ENCODE assay signal across 21 cellular contexts in genomic region chr1:155024315-155024714, GRCh38. TPM values are rescaled to one million over a fixed set of nuclear protein-coding genes. Genes with fewer than 3 reads are reported as not detected.
DNase-seq lines count a peak whose midpoint lies in the region; ATAC-seq, FAIRE-seq and TF ChIP-seq lines count a peak whose summit lies in the region.
"Had no signal": no experiment of that assay in that cellular context is flagged by ENCODE, and none has a peak within 500 bp of the region (broad histone marks: within the 10 kb centered on the region; RNA-seq: fewer than 3 reads in every experiment).

No MANE protein-coding gene starts in this region.

- H3K36me3 Mint-ChIP-seq in activated CD4-positive, alpha-beta T cell treated with anti-CD3 and anti-CD28 coated beads, Interleukin-2, amount 10 ng/mL, durations not matched to agents 7 days and 5 days (ENCODE audit: low read depth): peaks cover 7% of the 10 kb centered on the region
- H3K36me3 Mint-ChIP-seq in activated CD4-positive, alpha-beta T cell treated with anti-CD3 and anti-CD28 coated beads, Interleukin-2, amount 10 ng/mL, durations not matched to agents 24 days and 14 days (ENCODE audit: low read depth): peaks cover 17% of the 10 kb centered on the region
- H3K36me3 Mint-ChIP-seq: CD8-positive, alpha-beta T cell had no signal

- FAIRE-seq in kidney (lab: Jason Lieb, UNC): no peak
- FAIRE-seq: G401.6, GM12878, GM19239, H1 had no signal

- H3K4me1 ChIP-seq in RWPE2 (ENCODE audit: insufficient read depth, poor library complexity, severe bottlenecking) (peaks cover 21% of the 10 kb centered on the region), kidney (ENCODE audit: control insufficient read depth in 1 of 2, insufficient read depth in 1 of 2, low read depth in 1 of 2, low read length in 2 of 2) (no peaks in the 10 kb centered on the region)

- no peak overlapping the region for H3K4me3 ChIP-seq in RWPE2 (ENCODE audit: severe bottlenecking)
- H3K4me3 ChIP-seq in kidney (ENCODE audit: low read length in 2 of 2): no peak overlapping the region
- H3K4me3 ChIP-seq: BLaER1, GM12878, GM23248 had no signal

- no peak for ATAC-seq in RWPE2 (ENCODE audit: low read depth)
- ATAC-seq: CD8-positive, alpha-beta T cell; GM12878 had no signal

- peaks cover 14% of the 10 kb centered on the region for H3K4me1 Mint-ChIP-seq in activated CD4-positive, alpha-beta T cell treated with anti-CD3 and anti-CD28 coated beads, Interleukin-2, amount 10 ng/mL, durations not matched to agents 7 days and 5 days
- H3K4me1 Mint-ChIP-seq in activated CD4-positive, alpha-beta T cell treated with anti-CD3 and anti-CD28 coated beads, Interleukin-2, amount 10 ng/mL, durations not matched to agents 24 days and 14 days: peaks cover 14% of the 10 kb centered on the region

- no peaks in the 10 kb centered on the region for H3K9me3 Mint-ChIP-seq in activated CD4-positive, alpha-beta T cell treated with anti-CD3 and anti-CD28 coated beads, Interleukin-2, amount 10 ng/mL, durations not matched to agents 7 days and 5 days
- H3K9me3 Mint-ChIP-seq in activated CD4-positive, alpha-beta T cell treated with anti-CD3 and anti-CD28 coated beads, Interleukin-2, amount 10 ng/mL, durations not matched to agents 24 days and 14 days: no peaks in the 10 kb centered on the region
- H3K9me3 Mint-ChIP-seq: CD8-positive, alpha-beta T cell had no signal

- no peak for DNase-seq in activated CD4-positive, alpha-beta T cell treated with anti-CD3 and anti-CD28 coated beads, Interleukin-2, amount 10 ng/mL, durations not matched to agents 7 days and 5 days
- DNase-seq in activated CD4-positive, alpha-beta T cell treated with anti-CD3 and anti-CD28 coated beads, Interleukin-2, amount 10 ng/mL, durations not matched to agents 24 days and 14 days: no peak
- DNase-seq in RWPE2 (ENCODE audit: low spot score): peak; percentile 42
- DNase-seq in kidney: peak; percentile 28
- DNase-seq in NCI-H345 treated with DMSO at 0.1 percent for 48 hours (lab: John Stamatoyannopoulos, UW; ENCODE audit: unreplicated experiment): no peak
- DNase-seq in GM03348 (ENCODE audit: low spot score): no peak
- DNase-seq: 8988T; Caco-2; CD4-positive, CD25-positive, alpha-beta regulatory T cell; CD8-positive, alpha-beta T cell; DMS153; DND-41; GM23248; HCEC 1CT had no signal

- intact Hi-C loops in activated CD4-positive, alpha-beta T cell treated with anti-CD3 and anti-CD28 coated beads, Interleukin-2, amount 10 ng/mL, durations not matched to agents 24 days and 14 days (cut with micrococcal nuclease): no loop called here
- intact Hi-C loops in kidney (cut with DNase I): no loop called here

- H3K36me3 ChIP-seq in RWPE2 (ENCODE audit: low read depth) (no peaks in the 10 kb centered on the region), kidney (ENCODE audit: control insufficient read depth in 1 of 2, insufficient read depth in 2 of 2, low read length in 2 of 2) (no peaks in the 10 kb centered on the region)
- H3K36me3 ChIP-seq: BLaER1 had no signal

- TF ChIP-seq CTCF in RWPE2 (IDR thresholded peaks at IDR 0.05; ENCODE audit: poor library complexity, severe bottlenecking): no peak
- no peak for TF ChIP-seq CTCF in kidney (IDR thresholded peaks at IDR 0.05; ENCODE audit: borderline replicate concordance, extremely low read depth, insufficient read depth)

- CTCF ChIA-PET in activated CD4-positive, alpha-beta T cell treated with anti-CD3 and anti-CD28 coated beads, Interleukin-2, amount 10 ng/mL, durations not matched to agents 7 days and 5 days (lab: Charles Lee): interaction anchor here (16.5 kb wide), 1 partner anchor 14 kb away, joined by 222 read pairs; the partner anchor contains the start of genes DCST1 and DCST2

- no peak overlapping the region for H3K27ac ChIP-seq in RWPE2 (ENCODE audit: poor library complexity, severe bottlenecking)
- no peak overlapping the region for H3K27ac ChIP-seq in kidney (ENCODE audit: low read depth in 2 of 2, low read length in 2 of 2)
- H3K27ac ChIP-seq: BLaER1, GM23248 had no signal

- H3K9me3 ChIP-seq in RWPE2 (ENCODE audit: severe bottlenecking) (no peaks in the 10 kb centered on the region), kidney (ENCODE audit: control insufficient read depth in 1 of 2, low read length in 2 of 2) (no peaks in the 10 kb centered on the region)
- H3K9me3 ChIP-seq: BLaER1, Caco-2 had no signal

- no peak overlapping the region for H3K9ac ChIP-seq in kidney (ENCODE audit: low read length in 2 of 2)
- H3K9ac ChIP-seq: BLaER1, GM23248 had no signal

- H3K27me3 Mint-ChIP-seq in activated CD4-positive, alpha-beta T cell treated with anti-CD3 and anti-CD28 coated beads, Interleukin-2, amount 10 ng/mL, durations not matched to agents 7 days and 5 days: peaks cover 3% of the 10 kb centered on the region
- peaks cover 2% of the 10 kb centered on the region for H3K27me3 Mint-ChIP-seq in activated CD4-positive, alpha-beta T cell treated with anti-CD3 and anti-CD28 coated beads, Interleukin-2, amount 10 ng/mL, durations not matched to agents 24 days and 14 days
- H3K27me3 Mint-ChIP-seq: CD4-positive, CD25-positive, alpha-beta regulatory T cell had no signal

- POLR2A ChIA-PET in activated CD4-positive, alpha-beta T cell treated with anti-CD3 and anti-CD28 coated beads, Interleukin-2, amount 10 ng/mL, durations not matched to agents 7 days and 5 days (lab: Charles Lee): no interaction called here

- no peak overlapping the region for H3K4me3 Mint-ChIP-seq in activated CD4-positive, alpha-beta T cell treated with anti-CD3 and anti-CD28 coated beads, Interleukin-2, amount 10 ng/mL, durations not matched to agents 7 days and 5 days
- H3K4me3 Mint-ChIP-seq in activated CD4-positive, alpha-beta T cell treated with anti-CD3 and anti-CD28 coated beads, Interleukin-2, amount 10 ng/mL, durations not matched to agents 24 days and 14 days: no peak overlapping the region
- H3K4me3 Mint-ChIP-seq: CD4-positive, CD25-positive, alpha-beta regulatory T cell; CD8-positive, alpha-beta T cell had no signal

- H3K27ac Mint-ChIP-seq in activated CD4-positive, alpha-beta T cell treated with anti-CD3 and anti-CD28 coated beads, Interleukin-2, amount 10 ng/mL, durations not matched to agents 7 days and 5 days: peak overlapping the region; percentile 9
- no peak overlapping the region for H3K27ac Mint-ChIP-seq in activated CD4-positive, alpha-beta T cell treated with anti-CD3 and anti-CD28 coated beads, Interleukin-2, amount 10 ng/mL, durations not matched to agents 24 days and 14 days
- H3K27ac Mint-ChIP-seq: CD8-positive, alpha-beta T cell had no signal

- H3K27me3 ChIP-seq in RWPE2 (ENCODE audit: insufficient read depth, poor library complexity, severe bottlenecking): no peaks in the 10 kb centered on the region
- H3K27me3 ChIP-seq: BLaER1 had no signal

RNA-seq across cellular contexts. Expression of gene DCST2, which starts 9.3 kb away (rescaled TPM):
- total RNA-seq in activated CD4-positive, alpha-beta T cell treated with anti-CD3 and anti-CD28 coated beads, Interleukin-2, amount 10 ng/mL, durations not matched to agents 7 days and 5 days: under 1 TPM; 0.50 to 0.73 TPM
- 0.16 TPM in 1 of 2 replicates, not detected in the other for total RNA-seq in activated CD4-positive, alpha-beta T cell treated with anti-CD3 and anti-CD28 coated beads, Interleukin-2, amount 10 ng/mL, durations not matched to agents 24 days and 14 days
- 1.4 TPM for total RNA-seq in kidney
- polyA plus RNA-seq in kidney (ENCODE audit: insufficient read depth, low read depth, low replicate concordance): 0.43 TPM
- total RNA-seq: GM23248 had no signal
- polyA plus RNA-seq: CD4-positive, CD25-positive, alpha-beta regulatory T cell had no signal

RNA-seq across cellular contexts. Expression of gene DCST1, which starts 9.3 kb away (rescaled TPM):
- total RNA-seq in activated CD4-positive, alpha-beta T cell treated with anti-CD3 and anti-CD28 coated beads, Interleukin-2, amount 10 ng/mL, durations not matched to agents 7 days and 5 days: not detected
- not detected in 2 replicates for total RNA-seq in activated CD4-positive, alpha-beta T cell treated with anti-CD3 and anti-CD28 coated beads, Interleukin-2, amount 10 ng/mL, durations not matched to agents 24 days and 14 days
- not detected for total RNA-seq in kidney
- polyA plus RNA-seq in kidney (ENCODE audit: insufficient read depth, low read depth, low replicate concordance): not detected
- total RNA-seq: A673, Caco-2, GM12878, GM23248, H1, H7 had no signal
- polyA plus RNA-seq: CD4-positive, CD25-positive, alpha-beta regulatory T cell; GM12878; GM23248; H1 had no signal

RNA-seq across cellular contexts. Expression of gene ZBTB7B, which starts 21.7 kb away (rescaled TPM):
- 100 to 1,000 TPM; 112 to 127 TPM for total RNA-seq in activated CD4-positive, alpha-beta T cell treated with anti-CD3 and anti-CD28 coated beads, Interleukin-2, amount 10 ng/mL, durations not matched to agents 7 days and 5 days
- 145 and 150 TPM in 2 replicates for total RNA-seq in activated CD4-positive, alpha-beta T cell treated with anti-CD3 and anti-CD28 coated beads, Interleukin-2, amount 10 ng/mL, durations not matched to agents 24 days and 14 days
- total RNA-seq in kidney: 68.7 TPM
- 20.1 TPM for polyA plus RNA-seq in kidney (ENCODE audit: insufficient read depth, low read depth, low replicate concordance)

RNA-seq across cellular contexts. Expression of gene ADAM15, which starts 26.8 kb away (rescaled TPM):
- total RNA-seq in activated CD4-positive, alpha-beta T cell treated with anti-CD3 and anti-CD28 coated beads, Interleukin-2, amount 10 ng/mL, durations not matched to agents 7 days and 5 days: 10 to 100 TPM; 40.2 to 45.0 TPM
- total RNA-seq in activated CD4-positive, alpha-beta T cell treated with anti-CD3 and anti-CD28 coated beads, Interleukin-2, amount 10 ng/mL, durations not matched to agents 24 days and 14 days: 79.7 and 84.5 TPM in 2 replicates
- 152 TPM for total RNA-seq in kidney
- polyA plus RNA-seq in kidney (ENCODE audit: insufficient read depth, low read depth, low replicate concordance): 68.4 TPM

RNA-seq across cellular contexts. Expression of gene LENEP, which starts 30.9 kb away (rescaled TPM):
- total RNA-seq in activated CD4-positive, alpha-beta T cell treated with anti-CD3 and anti-CD28 coated beads, Interleukin-2, amount 10 ng/mL, durations not matched to agents 7 days and 5 days: 1 to 10 TPM in 1 of 2 experiments, under 1 TPM in 1; 0.85 to 1.0 TPM
- 0.79 and 1.4 TPM in 2 replicates for total RNA-seq in activated CD4-positive, alpha-beta T cell treated with anti-CD3 and anti-CD28 coated beads, Interleukin-2, amount 10 ng/mL, durations not matched to agents 24 days and 14 days
- total RNA-seq in kidney: not detected
- polyA plus RNA-seq in kidney (ENCODE audit: insufficient read depth, low read depth, low replicate concordance): not detected
- total RNA-seq: CD4-positive, CD25-positive, alpha-beta regulatory T cell; CD8-positive, alpha-beta T cell; GM23248 had no signal
- polyA plus RNA-seq: CD4-positive, CD25-positive, alpha-beta regulatory T cell; GM12878; GM23248; H1 had no signal

Comparison
In these comparisons a context has a peak if more than half of its experiments do, and no peak if none do; other contexts are left out.
1. DNase-seq: peak in RWPE2 (single experiment) and kidney (single experiment); none in activated CD4-positive, alpha-beta T cell treated with anti-CD3 and anti-CD28 coated beads, Interleukin-2, amount 10 ng/mL, durations not matched to agents 7 days and 5 days (single experiment), activated CD4-positive, alpha-beta T cell treated with anti-CD3 and anti-CD28 coated beads, Interleukin-2, amount 10 ng/mL, durations not matched to agents 24 days and 14 days (single experiment), NCI-H345 treated with DMSO at 0.1 percent for 48 hours (single experiment) and GM03348 (single experiment).